In genomic region chr3:46664188-46664970, GRCh38 we compare ENCODE assay signal across 13 cellular contexts. TPM values are rescaled to one million over a fixed set of nuclear protein-coding genes. Genes with fewer than 3 reads are reported as not detected.
A peak's percentile ranks its signal among the peaks of the same experiment; 100 is the strongest.
DNase-seq lines count a peak whose midpoint lies in the region; ATAC-seq and TF ChIP-seq lines count a peak whose summit lies in the region.
"Had no signal": no experiment of that assay in that cellular context is flagged by ENCODE, and none has a peak within 500 bp of the region (broad histone marks: within the 10 kb centered on the region; RNA-seq: fewer than 3 reads in every experiment).

No MANE protein-coding gene starts in this region.

- peak overlapping the region in 55 of 59 donors; percentile 19 to 91 (median 76) for H3K27ac ChIP-seq in dorsolateral prefrontal cortex
- peak overlapping the region in 1 of 8 donors; percentile 18 for H3K27ac ChIP-seq in spleen
- H3K27ac ChIP-seq: neutrophil had no signal

- no peaks in the 10 kb centered on the region for H3K36me3 ChIP-seq in spleen
- H3K36me3 ChIP-seq: neutrophil had no signal

- WGBS in spleen, 5 donors = 84 to 92% (median 88%) methylated on average over 6 of the region's 6 CpGs

- peaks cover 0 to 24% (median 12%) of the 10 kb centered on the region in 6 donors for H3K4me1 ChIP-seq in spleen

- intact Hi-C loops in dorsolateral prefrontal cortex (cut with DNase I) (no loop called here), spleen (cut with DNase I; ENCODE audit: low total_unique reads) (no loop called here)

- H3K36me3 Mint-ChIP-seq in activated T-cell treated with anti-CD3 and anti-CD28 coated beads, Interleukin-2, amount 50 U/mL, for 24 hours (ENCODE audit: low read depth) = no peaks in the 10 kb centered on the region
- H3K36me3 Mint-ChIP-seq: activated naive CD4-positive, alpha-beta T cell treated with anti-CD3 and anti-CD28 coated beads, Interleukin-2, amount 50 U/mL, for 24 hours had no signal

- no peak for TF ChIP-seq CTCF in dorsolateral prefrontal cortex (IDR thresholded peaks at IDR 0.05 in 54 of 56, conservative IDR thresholded peaks at IDR 0.05 in 2 of 56; ENCODE audit: low read depth in 1 of 56, partially characterized antibody in 56 of 56)
- no peak for TF ChIP-seq CTCF in spleen (IDR thresholded peaks at IDR 0.05 in 8 of 11, conservative IDR thresholded peaks at IDR 0.05 in 3 of 11)
- no peak for TF ChIP-seq CTCF in omental fat pad (IDR thresholded peaks at IDR 0.05)

- peak; percentile 20 for DNase-seq in activated T-cell treated with anti-CD3 and anti-CD28 coated beads, Interleukin-2, amount 50 U/mL, for 24 hours
- DNase-seq in activated T-cell treated with anti-CD3 and anti-CD28 coated beads for 4 hours (no peak), dorsolateral prefrontal cortex (peak in 4 of 10 donors; percentile 18 to 38 (median 25)), spleen (peak; percentile 47), SHP77 (lab: John Stamatoyannopoulos, UW) (no peak), omental fat pad (ENCODE audit: low spot score) (no peak)
- DNase-seq: NCI-H1694; NCI-H446 treated with DMSO at 0.1 percent for 48 hours; OCI-M1; stimulated activated naive CD8-positive, alpha-beta T cell treated with anti-CD3 and anti-CD28 coated beads, Interleukin-15, Interleukin-2, amounts not matched to agents 100 U/mL and 50 U/mL, for 24 hours had no signal

- H3K27me3 ChIP-seq in dorsolateral prefrontal cortex (no peaks in the 10 kb centered on the region), spleen (replicated peaks in 1 of 7) (peaks cover 0 to 3% (median 0%) of the 10 kb centered on the region in 7 donors)
- H3K27me3 ChIP-seq: neutrophil had no signal

- H3K4me1 Mint-ChIP-seq in activated T-cell treated with anti-CD3 and anti-CD28 coated beads, Interleukin-2, amount 50 U/mL, for 24 hours (ENCODE audit: low read depth) = no peaks in the 10 kb centered on the region
- H3K4me1 Mint-ChIP-seq: activated naive CD4-positive, alpha-beta T cell treated with anti-CD3 and anti-CD28 coated beads, Interleukin-2, amount 50 U/mL, for 24 hours had no signal

- H3K4me3 Mint-ChIP-seq in activated T-cell treated with anti-CD3 and anti-CD28 coated beads, Interleukin-2, amount 50 U/mL, for 24 hours = no peak overlapping the region
- H3K4me3 Mint-ChIP-seq: activated naive CD4-positive, alpha-beta T cell treated with anti-CD3 and anti-CD28 coated beads, Interleukin-2, amount 50 U/mL, for 24 hours had no signal

- H3K27me3 Mint-ChIP-seq in activated T-cell treated with anti-CD3 and anti-CD28 coated beads, Interleukin-2, amount 50 U/mL, for 24 hours = no peaks in the 10 kb centered on the region

- no peak overlapping the region for H3K27ac Mint-ChIP-seq in activated T-cell treated with anti-CD3 and anti-CD28 coated beads, Interleukin-2, amount 50 U/mL, for 24 hours
- H3K27ac Mint-ChIP-seq: activated naive CD4-positive, alpha-beta T cell treated with anti-CD3 and anti-CD28 coated beads, Interleukin-2, amount 50 U/mL, for 24 hours had no signal

- no peak for TF ChIP-seq POLR2A in spleen (IDR thresholded peaks at IDR 0.05)

- H3K9me3 ChIP-seq in spleen = no peaks in the 10 kb centered on the region
- H3K9me3 ChIP-seq: neutrophil had no signal

- H3K4me3 ChIP-seq in dorsolateral prefrontal cortex (no peak overlapping the region), spleen (no peak overlapping the region)

- H3K9me3 Mint-ChIP-seq in activated T-cell treated with anti-CD3 and anti-CD28 coated beads, Interleukin-2, amount 50 U/mL, for 24 hours = no peaks in the 10 kb centered on the region
- H3K9me3 Mint-ChIP-seq: activated naive CD4-positive, alpha-beta T cell treated with anti-CD3 and anti-CD28 coated beads, Interleukin-2, amount 50 U/mL, for 24 hours had no signal

- ATAC-seq in omental fat pad (ENCODE audit: low FRiP score) = no peak
- ATAC-seq: stimulated activated naive CD8-positive, alpha-beta T cell treated with anti-CD3 and anti-CD28 coated beads, Interleukin-15, Interleukin-2, amounts not matched to agents 100 U/mL and 50 U/mL, for 24 hours had no signal

RNA-seq across cellular contexts. Expression of gene ALS2CL, which starts 29.1 kb away (rescaled TPM):
- total RNA-seq in dorsolateral prefrontal cortex = 10 to 100 TPM in 113 of 120 experiments, 1 to 10 TPM in 7; 3.9 to 38.1 (median 15.9) TPM
- total RNA-seq in spleen = 10 to 100 TPM; 16.3 to 45.7 (median 29.8) TPM
- 10 to 100 TPM in 2 of 3 donors, 1 to 10 TPM in 1; 7.9 to 61.2 (median 34.9) TPM for polyA plus RNA-seq in spleen
- total RNA-seq in omental fat pad = 10 to 100 TPM in 1 of 4 donors, 1 to 10 TPM in 3; 3.7 to 30.6 (median 6.7) TPM

RNA-seq across cellular contexts. Expression of gene TMIE, which starts 36.8 kb away (rescaled TPM):
- total RNA-seq in dorsolateral prefrontal cortex (10 to 100 TPM in 17 of 120 experiments, 1 to 10 TPM in 103; 3.7 to 23.3 (median 7.6) TPM), spleen (1 to 10 TPM in 2 of 7 donors, under 1 TPM in 3, not detected in 2; 0.23 to 1.6 (median 0.74) TPM), omental fat pad (under 1 TPM in 1 of 4 donors, not detected in 3; 0.79 TPM)
- under 1 TPM; 0.48 to 0.77 (median 0.61) TPM for polyA plus RNA-seq in spleen

RNA-seq across cellular contexts. Expression of gene FAM240A, which starts 52.1 kb away (rescaled TPM):
- total RNA-seq in dorsolateral prefrontal cortex (under 1 TPM in 1 of 120 experiments, not detected in 119; 0.30 TPM), spleen (not detected), omental fat pad (not detected)
- under 1 TPM in 1 of 3 donors, not detected in 2; 0.13 TPM for polyA plus RNA-seq in spleen
- total RNA-seq: skeletal muscle tissue had no signal

RNA-seq across cellular contexts. Expression of gene PRSS50, which starts 53.3 kb away (rescaled TPM):
- under 1 TPM in 44 of 120 experiments, not detected in 76; 0.11 to 0.64 (median 0.31) TPM for total RNA-seq in dorsolateral prefrontal cortex
- under 1 TPM in 2 of 7 donors, not detected in 5; 0.14 to 0.34 TPM for total RNA-seq in spleen
- polyA plus RNA-seq in spleen = not detected
- total RNA-seq in omental fat pad = under 1 TPM in 1 of 4 donors, not detected in 3; 0.32 TPM
- total RNA-seq: skeletal muscle tissue had no signal

Comparison
In these comparisons a context has a peak if more than half of its experiments do, and no peak if none do; other contexts are left out.
1. DNase-seq: peak in activated T-cell treated with anti-CD3 and anti-CD28 coated beads, Interleukin-2, amount 50 U/mL, for 24 hours (single experiment) and spleen (single experiment); none in activated T-cell treated with anti-CD3 and anti-CD28 coated beads for 4 hours (single experiment), SHP77 (0 of 2) and omental fat pad (single experiment).